9 cellular contexts compared by ENCODE assay signal in the genomic region with DNA sequence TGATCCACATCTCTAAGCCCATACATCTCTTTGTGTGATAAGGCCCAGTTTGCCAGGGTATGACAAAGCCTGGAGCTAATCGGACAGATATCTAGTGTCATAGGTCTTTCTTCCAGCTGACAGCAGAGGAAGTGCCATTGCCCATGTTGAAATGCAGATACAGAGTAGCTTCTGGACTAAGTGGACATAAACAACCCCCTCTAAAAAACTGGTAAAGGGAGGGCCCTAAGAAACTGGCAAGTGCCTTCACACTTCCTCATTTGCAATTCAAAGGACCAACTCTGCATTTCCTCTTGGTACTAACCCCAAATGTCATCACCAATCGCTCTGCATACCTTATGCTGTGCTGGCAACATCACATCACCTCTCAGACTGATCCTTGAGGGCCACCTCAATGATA. TPM values are rescaled to one million over a fixed set of nuclear protein-coding genes. Genes with fewer than 3 reads are reported as not detected.
A peak's percentile ranks its signal among the peaks of the same experiment; 100 is the strongest.
DNase-seq lines count a peak whose midpoint lies in the region; ATAC-seq and TF ChIP-seq lines count a peak whose summit lies in the region.
"Had no signal": no experiment of that assay in that cellular context is flagged by ENCODE, and none has a peak within 500 bp of the region (broad histone marks: within the 10 kb centered on the region; RNA-seq: fewer than 3 reads in every experiment).

No MANE protein-coding gene starts in this region.

- H3K4me1 Mint-ChIP-seq in dendritic cell treated with granulocyte-macrophage colony-stimulating factor and Interleukin-4, amounts not matched to agents 40 ng/mL and 50 ng/mL, for 4 days (ENCODE audit: low read depth), result peaks cover 21% of the 10 kb centered on the region
- H3K4me1 Mint-ChIP-seq in glutamatergic neuron (ENCODE audit: low read depth, unreplicated experiment), result peaks cover 4% of the 10 kb centered on the region

- no peaks in the 10 kb centered on the region for H3K36me3 ChIP-seq in thyroid gland

- no peak overlapping the region for H3K4me3 ChIP-seq in thyroid gland (replicated peaks in 1 of 3)

- no peaks in the 10 kb centered on the region for H3K27me3 ChIP-seq in thyroid gland

- no peaks in the 10 kb centered on the region for H3K27me3 Mint-ChIP-seq in dendritic cell treated with granulocyte-macrophage colony-stimulating factor and Interleukin-4, amounts not matched to agents 40 ng/mL and 50 ng/mL, for 4 days
- no peaks in the 10 kb centered on the region for H3K27me3 Mint-ChIP-seq in glutamatergic neuron (ENCODE audit: unreplicated experiment)

- no peaks in the 10 kb centered on the region for H3K4me1 ChIP-seq in thyroid gland

- no peaks in the 10 kb centered on the region for H3K9me3 Mint-ChIP-seq in dendritic cell treated with granulocyte-macrophage colony-stimulating factor and Interleukin-4, amounts not matched to agents 40 ng/mL and 50 ng/mL, for 4 days
- peaks cover 2% of the 10 kb centered on the region for H3K9me3 Mint-ChIP-seq in glutamatergic neuron (ENCODE audit: unreplicated experiment)

- H3K36me3 Mint-ChIP-seq in dendritic cell treated with granulocyte-macrophage colony-stimulating factor and Interleukin-4, amounts not matched to agents 40 ng/mL and 50 ng/mL, for 4 days (ENCODE audit: low read depth), result peaks cover 13% of the 10 kb centered on the region
- H3K36me3 Mint-ChIP-seq in glutamatergic neuron (ENCODE audit: unreplicated experiment), result no peaks in the 10 kb centered on the region

- no peak overlapping the region for H3K27ac ChIP-seq in thyroid gland

- TF ChIP-seq POLR2A in thyroid gland (IDR thresholded peaks at IDR 0.05), result no peak

- DNase-seq in GF-D8 (lab: John Stamatoyannopoulos, UW), result peak; percentile 17
- peak; percentile 75 for DNase-seq in KBM-7
- DNase-seq in NCI-H226, result no peak
- no peak for DNase-seq in kidney tubule cell (ENCODE audit: low spot score)
- DNase-seq in glutamatergic neuron, result no peak
- DNase-seq in thyroid gland, result no peak
- DNase-seq: NCI-H526 had no signal

- TF ChIP-seq CTCF in glutamatergic neuron (IDR thresholded peaks at IDR 0.05; ENCODE audit: partially characterized antibody, unreplicated experiment) (no peak), thyroid gland (IDR thresholded peaks at IDR 0.05) (no peak)

- H3K27ac Mint-ChIP-seq in dendritic cell treated with granulocyte-macrophage colony-stimulating factor and Interleukin-4, amounts not matched to agents 40 ng/mL and 50 ng/mL, for 4 days, result peak overlapping the region; percentile 69
- H3K27ac Mint-ChIP-seq in glutamatergic neuron (ENCODE audit: unreplicated experiment), result no peak overlapping the region

- intact Hi-C loops in dendritic cell treated with granulocyte-macrophage colony-stimulating factor and Interleukin-4, amounts not matched to agents 40 ng/mL and 50 ng/mL, for 4 days (cut with micrococcal nuclease), result loop anchor here (2.0 kb wide), 1 partner anchor 15 kb away; no protein-coding TSS in a partner anchor
- intact Hi-C loops in thyroid gland (cut with DNase I), result no loop called here

- ATAC-seq in GM21528 (IDR thresholded peaks at IDR 0.05; ENCODE audit: low FRiP score, unreplicated experiment), result peak; percentile 84

- whole genome bisulfite sequencing in thyroid gland, 2 donors, result 80 to 83% methylated on average over 2 of the region's 2 CpGs

- no peaks in the 10 kb centered on the region for H3K9me3 ChIP-seq in thyroid gland

- in situ Hi-C loops in KBM-7 (cut with MboI; ENCODE audit: low pct_unique_long_range_greater_than_20kb, low sequenced_read_pairs), result no loop called here

- H3K4me3 Mint-ChIP-seq in dendritic cell treated with granulocyte-macrophage colony-stimulating factor and Interleukin-4, amounts not matched to agents 40 ng/mL and 50 ng/mL, for 4 days, result no peak overlapping the region
- H3K4me3 Mint-ChIP-seq in glutamatergic neuron (ENCODE audit: unreplicated experiment), result no peak overlapping the region

RNA-seq across cellular contexts. Expression of gene ARHGEF6, which starts 20.8 kb away (rescaled TPM):
- 59.5 TPM for total RNA-seq in glutamatergic neuron (ENCODE audit: unreplicated experiment)
- total RNA-seq in thyroid gland, result 10 to 100 TPM in 1 of 4 donors, 1 to 10 TPM in 3; 3.5 to 12.0 (median 6.4) TPM

Comparison
In these comparisons a context has a peak if more than half of its experiments do, and no peak if none do; other contexts are left out.
1. DNase-seq: peak in GF-D8 (single experiment) and KBM-7 (single experiment); none in NCI-H226 (single experiment), kidney tubule cell (single experiment), glutamatergic neuron (single experiment) and thyroid gland (0 of 2).